32 cellular contexts compared by ENCODE assay signal in genomic region chr10:29774475-29774874, GRCh38.
DNase-seq lines count a peak whose midpoint lies in the region; ATAC-seq and TF ChIP-seq lines count a peak whose summit lies in the region.
"Had no signal": no experiment of that assay in that cellular context is flagged by ENCODE, and none has a peak within 500 bp of the region (broad histone marks: within the 10 kb centered on the region; RNA-seq: fewer than 3 reads in every experiment).

No MANE protein-coding gene starts in this region.

- no peak overlapping the region for H3K18ac ChIP-seq in IMR-90 (ENCODE audit: low read depth, low read length)
- H3K18ac ChIP-seq in mesenchymal stem cell (ENCODE audit: low read depth in 1 of 2, low read length in 2 of 2) = no peak overlapping the region

- intact Hi-C loops in IMR-90 (cut with micrococcal nuclease) = no loop called here

- H3K27me3 ChIP-seq in IMR-90 (ENCODE audit: control insufficient read depth, insufficient read depth, low read length) (no peaks in the 10 kb centered on the region; the same call in 1 of the 2 replicates), mesenchymal stem cell (ENCODE audit: control insufficient read depth in 1 of 2, insufficient read depth in 1 of 2, low read length in 2 of 2) (no peaks in the 10 kb centered on the region), muscle layer of colon (ENCODE audit: control insufficient read depth in 1 of 2, insufficient read depth in 2 of 2, low read length in 2 of 2) (no peaks in the 10 kb centered on the region), rectal smooth muscle tissue (ENCODE audit: control insufficient read depth, insufficient read depth, low read length) (no peaks in the 10 kb centered on the region)
- H3K27me3 ChIP-seq: BE2C; BLaER1; BLaER1 treated with 17β-estradiol and CSF1 and Interleukin-3, amounts not matched to agents 10 nM and 100 nM had no signal

- H3K4ac ChIP-seq in IMR-90 (ENCODE audit: low read depth, low read length) = no peak overlapping the region; the same call in 1 of the 2 replicates
- H3K4ac ChIP-seq in mesenchymal stem cell (ENCODE audit: low read depth in 1 of 2, low read length in 2 of 2) = no peak overlapping the region

- POLR2A ChIA-PET in IMR-90 (lab: Charles Lee; ENCODE audit: unreplicated experiment) = no interaction called here

- TF ChIP-seq CTCF in IMR-90 (conservative IDR thresholded peaks at IDR 0.05; ENCODE audit: low read depth, low read length) = no peak

- dilution Hi-C loops in IMR-90 (cut with HindIII; ENCODE audit: low sequenced_read_pairs, unreplicated experiment) = no loop called here

- H2AFZ ChIP-seq in IMR-90 (replicated peaks; ENCODE audit: low read length, poor library complexity) = no peak overlapping the region
- no peak overlapping the region for H2AFZ ChIP-seq in mesenchymal stem cell (ENCODE audit: low read depth, low read length)

- no peak overlapping the region for H4K8ac ChIP-seq in IMR-90 (ENCODE audit: low read depth in 2 of 2, low read length in 2 of 2)
- no peak overlapping the region for H4K8ac ChIP-seq in mesenchymal stem cell (ENCODE audit: low read length)

- H3K9ac ChIP-seq in IMR-90 (ENCODE audit: low read depth, low read length) (no peak overlapping the region), mesenchymal stem cell (ENCODE audit: low read length) (no peak overlapping the region), muscle layer of colon (ENCODE audit: low read length) (no peak overlapping the region), rectal smooth muscle tissue (ENCODE audit: low read length) (no peak overlapping the region)
- H3K9ac ChIP-seq: BLaER1; BLaER1 treated with 17β-estradiol and CSF1 and Interleukin-3, amounts not matched to agents 10 nM and 100 nM had no signal

- H3K4me1 ChIP-seq in IMR-90 (ENCODE audit: control insufficient read depth, insufficient read depth, low read length) (peaks cover 3% of the 10 kb centered on the region), mesenchymal stem cell (ENCODE audit: control insufficient read depth, insufficient read depth, low read depth, low read length) (peaks cover 8% of the 10 kb centered on the region), muscle layer of colon (ENCODE audit: insufficient read depth, low read length) (peaks cover 38% of the 10 kb centered on the region), rectal smooth muscle tissue (ENCODE audit: control insufficient read depth, insufficient read depth, low read length) (peaks cover 11% of the 10 kb centered on the region)
- H3K4me1 ChIP-seq: BE2C, Caco-2 had no signal

- H3K79me1 ChIP-seq in IMR-90 (ENCODE audit: low read depth in 1 of 2, low read length in 2 of 2) (no peaks in the 10 kb centered on the region), mesenchymal stem cell (replicated peaks; ENCODE audit: low read length, poor library complexity, severe bottlenecking) (no peaks in the 10 kb centered on the region)

- no peak for ATAC-seq in IMR-90 (ENCODE audit: low read depth)
- ATAC-seq: A549; CD8-positive, alpha-beta T cell had no signal

- peak overlapping the region in 1 of 2 experiments; percentile 68 for H2BK12ac ChIP-seq in mesenchymal stem cell (ENCODE audit: low read length in 2 of 2)

- no peak overlapping the region for H3K4me3 ChIP-seq in IMR-90 (ENCODE audit: insufficient read depth, low read depth, low read length)
- H3K4me3 ChIP-seq in mesenchymal stem cell (ENCODE audit: insufficient read depth in 1 of 2, low read depth in 1 of 2, low read length in 2 of 2) = no peak overlapping the region
- H3K4me3 ChIP-seq in muscle layer of colon (ENCODE audit: low read depth in 1 of 2, low read length in 2 of 2) = no peak overlapping the region
- no peak overlapping the region for H3K4me3 ChIP-seq in rectal smooth muscle tissue (ENCODE audit: low read length)
- H3K4me3 ChIP-seq: A549; BLaER1; BLaER1 treated with 17β-estradiol and CSF1 and Interleukin-3, amounts not matched to agents 10 nM and 100 nM had no signal

- H3K4me2 ChIP-seq in IMR-90 (ENCODE audit: low read depth, low read length) (no peak overlapping the region), mesenchymal stem cell (ENCODE audit: low read length, poor library complexity, severe bottlenecking) (no peak overlapping the region)
- H3K4me2 ChIP-seq: A549; BLaER1; BLaER1 treated with 17β-estradiol and CSF1 and Interleukin-3, amounts not matched to agents 10 nM and 100 nM had no signal

- TF ChIP-seq POLR2A in IMR-90 (IDR thresholded peaks at IDR 0.05; ENCODE audit: low read depth, low read length) = no peak

- H3K27ac ChIP-seq in IMR-90 (ENCODE audit: insufficient read depth, low read length) = no peak overlapping the region
- H3K27ac ChIP-seq in mesenchymal stem cell (ENCODE audit: low read length, poor library complexity, severe bottlenecking) = no peak overlapping the region
- H3K27ac ChIP-seq in muscle layer of colon (ENCODE audit: low read depth, low read length) = peak overlapping the region; percentile 48
- H3K27ac ChIP-seq in rectal smooth muscle tissue (ENCODE audit: low read depth, low read length) = peak overlapping the region; percentile 34
- H3K27ac ChIP-seq: 22Rv1; BLaER1; BLaER1 treated with 17β-estradiol and CSF1 and Interleukin-3, amounts not matched to agents 10 nM and 100 nM; C4-2B had no signal

- H3K14ac ChIP-seq in IMR-90 (replicated peaks; ENCODE audit: low read depth, low read length) (no peak overlapping the region), mesenchymal stem cell (ENCODE audit: low read length in 2 of 2) (no peak overlapping the region)

- H2BK5ac ChIP-seq in IMR-90 (ENCODE audit: low read depth, low read length, poor library complexity, severe bottlenecking) = no peak overlapping the region
- H2BK5ac ChIP-seq in mesenchymal stem cell (ENCODE audit: low read depth, low read length, poor library complexity, severe bottlenecking) = no peak overlapping the region

- H3K36me3 ChIP-seq in IMR-90 (ENCODE audit: control insufficient read depth, insufficient read depth, low read length) = no peaks in the 10 kb centered on the region
- H3K36me3 ChIP-seq in mesenchymal stem cell (ENCODE audit: control insufficient read depth in 1 of 2, insufficient read depth in 2 of 2, low read depth in 1 of 2, low read length in 2 of 2) = no peaks in the 10 kb centered on the region
- H3K36me3 ChIP-seq in muscle layer of colon (ENCODE audit: insufficient read depth, low read length) = no peaks in the 10 kb centered on the region
- no peaks in the 10 kb centered on the region for H3K36me3 ChIP-seq in rectal smooth muscle tissue (ENCODE audit: control insufficient read depth, insufficient read depth, low read length)
- H3K36me3 ChIP-seq: BE2C; BLaER1; BLaER1 treated with 17β-estradiol and CSF1 and Interleukin-3, amounts not matched to agents 10 nM and 100 nM had no signal

- H4K91ac ChIP-seq in IMR-90 (ENCODE audit: insufficient read depth, low read depth, low read length) (no peak overlapping the region), mesenchymal stem cell (ENCODE audit: low read length) (no peak overlapping the region)

- BruUV-seq in IMR-90 (replicated peaks; lab: Mats Ljungman, UMichigan) = no TSS peak

- H2BK120ac ChIP-seq in IMR-90 (ENCODE audit: low read depth, low read length) = no peak overlapping the region
- H2BK120ac ChIP-seq in mesenchymal stem cell (ENCODE audit: low read depth, low read length) = no peak overlapping the region

- no peaks in the 10 kb centered on the region for H3K9me1 ChIP-seq in IMR-90 (ENCODE audit: insufficient read depth, low read length)

- no peak for TF ChIP-seq RAD21 in IMR-90 (IDR thresholded peaks at IDR 0.05; ENCODE audit: low read length)

- DNase-seq in IMR-90 (no peak), mesenchymal stem cell (no peak), epidermal melanocyte (ENCODE audit: insufficient read length, low spot score) (no peak), ACHN (no peak)
- no peak for DNase-seq in activated CD4-positive, CD25-positive, alpha-beta regulatory T cell (lab: John Stamatoyannopoulos, UW)
- no peak for DNase-seq in activated CD8-positive, alpha-beta memory T cell treated with anti-CD3 and anti-CD28 coated beads for 24 hours
- DNase-seq: 8988T; AML-193; BE2C; C1 segment of cervical spinal cord; Caco-2; Calu3; CD4-positive, alpha-beta memory T cell; CD4-positive, alpha-beta T cell; CD4-positive, CD25-positive, alpha-beta regulatory T cell; CD8-positive, alpha-beta memory T cell; CD8-positive, alpha-beta T cell; COR-L47; DMS 273 treated with DMSO at 0.1 percent for 48 hours; DMS153; DMS53; DMS79; DMS79 treated with DMSO at 0.1 percent for 48 hours; DND-41; EL had no signal

- in situ Hi-C loops in IMR-90 (cut with MboI; ENCODE audit: low sequenced_read_pairs) = no loop called here
- in situ Hi-C loops in ACHN (cut with HindIII; ENCODE audit: low pct_ligation_motif_present, low pct_unique_long_range_greater_than_20kb, low sequenced_read_pairs) = no loop called here

- no peak overlapping the region for H3K23ac ChIP-seq in IMR-90 (ENCODE audit: low read depth, low read length)
- H3K23ac ChIP-seq in mesenchymal stem cell (ENCODE audit: low read length in 2 of 2) = no peak overlapping the region

- H3K9me3 ChIP-seq in IMR-90 (ENCODE audit: control insufficient read depth, insufficient read depth, low read length) = no peaks in the 10 kb centered on the region
- no peaks in the 10 kb centered on the region for H3K9me3 ChIP-seq in mesenchymal stem cell (ENCODE audit: control insufficient read depth, low read length)
- no peaks in the 10 kb centered on the region for H3K9me3 ChIP-seq in muscle layer of colon (ENCODE audit: low read length)
- H3K9me3 ChIP-seq: A549, BE2C, BLaER1, Caco-2 had no signal

- H3K56ac ChIP-seq in IMR-90 (ENCODE audit: extremely low read depth, insufficient read depth, low read length) = no peak overlapping the region

- H4K20me1 ChIP-seq in IMR-90 (ENCODE audit: insufficient read depth, low read length) = no peaks in the 10 kb centered on the region
- H4K20me1 ChIP-seq: BLaER1; BLaER1 treated with 17β-estradiol and CSF1 and Interleukin-3, amounts not matched to agents 10 nM and 100 nM had no signal

- no CpG with 5 or more reads among the region's 2 CpGs for WGBS in IMR-90 (ENCODE audit: extremely low coverage in 2 of 2, insufficient read length in 1 of 2), 2 experiments
- WGBS in mesenchymal stem cell = 100% methylated on average over 2 of the region's 2 CpGs

- H2AK9ac ChIP-seq in IMR-90 (replicated peaks; ENCODE audit: low read depth, low read length, poor library complexity) = no peak overlapping the region

- H2BK20ac ChIP-seq in IMR-90 (ENCODE audit: low read depth, low read length) = 0 out of 2 replicates have a peak overlapping the region, but pooled peaks have one; percentile 5

- H2AK5ac ChIP-seq in IMR-90 (ENCODE audit: low read depth, low read length) = peak overlapping the region; percentile 35; the same call in 1 of the 2 replicates
- H2AK5ac ChIP-seq in mesenchymal stem cell (ENCODE audit: low read length, severe bottlenecking) = peak overlapping the region; percentile 78

- H4K5ac ChIP-seq in IMR-90 (ENCODE audit: low read depth, low read length) = no peak overlapping the region

- CTCF ChIA-PET in IMR-90 (lab: Yijun Ruan, JAX) = interaction anchor here (0.7 kb wide), 1 partner anchor 1378 kb away, joined by 3 read pairs; no protein-coding TSS in a partner anchor

- H2BK15ac ChIP-seq in IMR-90 (ENCODE audit: low read depth, low read length) (no peak overlapping the region), mesenchymal stem cell (ENCODE audit: low read depth, poor library complexity, severe bottlenecking) (no peak overlapping the region)

TF ChIP-seq in IMR-90, 13 proteins besides CTCF, POLR2A, EP300 and RAD21 (continues in another document):
- TF ChIP-seq CEBPB (IDR thresholded peaks at IDR 0.05; ENCODE audit: low read depth, low read length) = no peak
- no peak for TF ChIP-seq RFX5 (IDR thresholded peaks at IDR 0.05; ENCODE audit: low read depth, low read length)

Comparison
In these comparisons a context has a peak if more than half of its experiments do, and no peak if none do; other contexts are left out.
1. H3K27ac ChIP-seq: peak in muscle layer of colon (single experiment) and rectal smooth muscle tissue (single experiment); none in IMR-90 (single experiment) and mesenchymal stem cell (single experiment).